8 cellular contexts compared by ENCODE assay signal in the genomic region with DNA sequence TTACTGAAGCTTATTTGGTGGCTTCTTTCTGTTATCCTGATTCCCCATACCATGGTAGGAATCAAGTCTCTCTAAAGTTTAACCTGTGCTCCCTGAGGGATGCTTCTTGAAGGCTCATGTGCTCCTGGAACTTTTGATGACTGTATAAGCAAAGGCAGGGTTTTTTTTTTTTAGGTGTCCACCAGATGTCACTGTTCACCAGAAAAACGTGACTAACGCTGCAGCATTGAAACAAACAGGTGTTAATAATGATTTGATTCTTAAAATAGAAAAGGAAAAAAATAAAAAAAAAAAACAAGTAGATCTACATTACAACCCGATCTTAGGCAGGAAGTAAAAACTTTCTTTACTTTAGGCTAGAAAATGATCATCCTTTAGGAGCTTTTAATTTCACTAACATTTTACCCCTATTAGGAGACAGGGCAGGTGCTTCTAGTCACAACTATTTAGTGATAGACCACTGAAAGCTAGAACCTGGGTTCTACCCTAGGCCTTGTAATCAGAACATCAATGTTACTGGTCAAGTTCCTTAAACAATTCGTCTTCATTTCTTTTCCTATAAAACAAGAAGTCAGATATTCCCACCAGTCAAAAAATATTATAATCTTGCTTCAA.
DNase-seq lines count a peak whose midpoint lies in the region; ATAC-seq, FAIRE-seq and TF ChIP-seq lines count a peak whose summit lies in the region.

No MANE protein-coding gene starts in this region.

- no peaks in the 10 kb centered on the region for H3K9me2 ChIP-seq in PC-9 (ENCODE audit: insufficient read depth)

- H2AFZ ChIP-seq in PC-9 = no peak overlapping the region

- H3K4me3 ChIP-seq in PC-9 (no peak overlapping the region), prostate gland (no peak overlapping the region)

- H3K9me3 ChIP-seq in PC-9 (ENCODE audit: insufficient read depth, low read depth) = no peaks in the 10 kb centered on the region
- no peaks in the 10 kb centered on the region for H3K9me3 ChIP-seq in prostate gland

- H3K4me1 ChIP-seq in PC-9 (replicated peaks; ENCODE audit: insufficient read depth) (no peaks in the 10 kb centered on the region), prostate gland (replicated peaks) (peaks cover 4% of the 10 kb centered on the region)

- H3K36me3 ChIP-seq in PC-9 (ENCODE audit: low read depth) (no peaks in the 10 kb centered on the region), prostate gland (no peaks in the 10 kb centered on the region)

- H3K4me2 ChIP-seq in PC-9 = no peak overlapping the region

- intact Hi-C loops in PC-9 (cut with micrococcal nuclease; ENCODE audit: unreplicated experiment) (loop anchor here (1.0 to 10.0 kb wide), 2 partner anchors 213 to 357 kb away; no protein-coding TSS in a partner anchor), prostate gland (cut with DNase I) (no loop called here)

- no peaks in the 10 kb centered on the region for H3K79me2 ChIP-seq in PC-9 (ENCODE audit: low read depth)

- H3K27ac ChIP-seq in PC-9 = no peak overlapping the region
- H3K27ac ChIP-seq in prostate gland = no peak overlapping the region

- TF ChIP-seq CTCF in PC-9 (conservative IDR thresholded peaks at IDR 0.05) (peak; percentile 73), prostate gland (IDR thresholded peaks at IDR 0.05) (peak in 3 of 4 experiments; percentile 28 to 52 (median 48))

- H3F3A ChIP-seq in PC-9 (ENCODE audit: insufficient read depth, low read depth) = no peaks in the 10 kb centered on the region

- 6% methylated on average over 4 of the region's 4 CpGs for WGBS in prostate gland

- peak; percentile 91 for FAIRE-seq in A204.1 (lab: Jason Lieb, UNC)

- ATAC-seq in GM21737 (IDR thresholded peaks at IDR 0.05; ENCODE audit: unreplicated experiment) = peak; percentile 61

- no TSS peak for BruUV-seq in PC-9 (replicated peaks; lab: Mats Ljungman, UMichigan)

- TF ChIP-seq POLR2A in erythroblast (IDR thresholded peaks at IDR 0.05; ENCODE audit: low read length) = no peak
- TF ChIP-seq POLR2A in prostate gland (IDR thresholded peaks at IDR 0.05) = no peak

- POLR2A ChIA-PET in PC-9 (lab: Charles Lee; ENCODE audit: unreplicated experiment) = no interaction called here

- DNase-seq in ELF-1 (ENCODE audit: low read depth, low spot score) = peak; percentile 71
- peak; percentile 5 for DNase-seq in HuH-7 (ENCODE audit: low spot score)
- peak; percentile 21 to 39 for DNase-seq in PC-9
- peak; percentile 45 to 66 for DNase-seq in erythroblast (lab: John Stamatoyannopoulos, UW)
- no peak for DNase-seq in prostate gland (ENCODE audit: low spot score)
- no peak for DNase-seq in stimulated activated naive CD4-positive, alpha-beta T cell treated with Interleukin-2 at 50 U/mL for 16 hours (lab: John Stamatoyannopoulos, UW)

- H3K27me3 ChIP-seq in PC-9 (ENCODE audit: insufficient read depth, low read depth) (no peaks in the 10 kb centered on the region), prostate gland (replicated peaks; ENCODE audit: insufficient read depth) (no peaks in the 10 kb centered on the region)

- H4K20me1 ChIP-seq in PC-9 (ENCODE audit: insufficient read depth) = no peaks in the 10 kb centered on the region

- CTCF ChIA-PET in PC-9 (lab: Charles Lee) = interaction anchor here (0.5 kb wide), 1 partner anchor 41 kb away, joined by 3 read pairs; no protein-coding TSS in a partner anchor

Comparison
In these comparisons a context has a peak if more than half of its experiments do, and no peak if none do; other contexts are left out.
1. DNase-seq: peak in ELF-1 (single experiment), HuH-7 (single experiment), PC-9 (2 of 2) and erythroblast (2 of 2); none in prostate gland (single experiment) and stimulated activated naive CD4-positive, alpha-beta T cell treated with Interleukin-2 at 50 U/mL for 16 hours (single experiment).